In the genomic region with DNA sequence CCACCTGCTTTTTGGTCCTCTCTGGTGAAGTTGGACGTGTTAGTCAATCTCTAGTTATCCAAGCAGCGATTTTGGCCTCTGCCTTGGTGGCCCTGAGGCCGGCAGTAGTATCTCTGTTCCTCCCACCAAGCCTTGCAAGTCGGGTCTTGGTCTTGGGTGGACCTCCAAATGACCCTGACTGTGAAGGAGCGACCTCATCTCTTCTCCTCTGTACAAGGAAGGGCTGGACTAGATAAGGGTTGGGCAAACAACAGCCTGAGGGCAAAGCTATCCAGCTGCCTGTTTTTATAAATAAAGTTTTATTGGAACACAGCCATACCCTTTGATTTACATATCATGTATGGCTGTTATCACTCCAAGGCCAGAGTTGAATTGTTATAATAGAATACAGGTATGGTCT, we compare ENCODE assay signal across 2 cellular contexts.
TF ChIP-seq lines count a peak whose summit lies in the region.

No MANE protein-coding gene starts in this region.

TF ChIP-seq in HepG2, 621 proteins besides CTCF, POLR2A, EP300 and RAD21 (continued from another document and continues in another):
- TF ChIP-seq, protein P1, sequence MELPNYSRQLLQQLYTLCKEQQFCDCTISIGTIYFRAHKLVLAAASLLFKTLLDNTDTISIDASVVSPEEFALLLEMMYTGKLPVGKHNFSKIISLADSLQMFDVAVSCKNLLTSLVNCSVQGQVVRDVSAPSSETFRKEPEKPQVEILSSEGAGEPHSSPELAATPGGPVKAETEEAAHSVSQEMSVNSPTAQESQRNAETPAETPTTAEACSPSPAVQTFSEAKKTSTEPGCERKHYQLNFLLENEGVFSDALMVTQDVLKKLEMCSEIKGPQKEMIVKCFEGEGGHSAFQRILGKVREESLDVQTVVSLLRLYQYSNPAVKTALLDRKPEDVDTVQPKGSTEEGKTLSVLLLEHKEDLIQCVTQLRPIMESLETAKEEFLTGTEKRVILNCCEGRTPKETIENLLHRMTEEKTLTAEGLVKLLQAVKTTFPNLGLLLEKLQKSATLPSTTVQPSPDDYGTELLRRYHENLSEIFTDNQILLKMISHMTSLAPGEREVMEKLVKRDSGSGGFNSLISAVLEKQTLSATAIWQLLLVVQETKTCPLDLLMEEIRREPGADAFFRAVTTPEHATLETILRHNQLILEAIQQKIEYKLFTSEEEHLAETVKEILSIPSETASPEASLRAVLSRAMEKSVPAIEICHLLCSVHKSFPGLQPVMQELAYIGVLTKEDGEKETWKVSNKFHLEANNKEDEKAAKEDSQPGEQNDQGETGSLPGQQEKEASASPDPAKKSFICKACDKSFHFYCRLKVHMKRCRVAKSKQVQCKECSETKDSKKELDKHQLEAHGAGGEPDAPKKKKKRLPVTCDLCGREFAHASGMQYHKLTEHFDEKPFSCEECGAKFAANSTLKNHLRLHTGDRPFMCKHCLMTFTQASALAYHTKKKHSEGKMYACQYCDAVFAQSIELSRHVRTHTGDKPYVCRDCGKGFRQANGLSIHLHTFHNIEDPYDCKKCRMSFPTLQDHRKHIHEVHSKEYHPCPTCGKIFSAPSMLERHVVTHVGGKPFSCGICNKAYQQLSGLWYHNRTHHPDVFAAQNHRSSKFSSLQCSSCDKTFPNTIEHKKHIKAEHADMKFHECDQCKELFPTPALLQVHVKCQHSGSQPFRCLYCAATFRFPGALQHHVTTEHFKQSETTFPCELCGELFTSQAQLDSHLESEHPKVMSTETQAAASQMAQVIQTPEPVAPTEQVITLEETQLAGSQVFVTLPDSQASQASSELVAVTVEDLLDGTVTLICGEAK (IDR thresholded peaks at IDR 0.05), result peak; percentile 89
- TF ChIP-seq, protein P1 (CRISPR knock-in tag; IDR thresholded peaks at IDR 0.05), result peak; percentile 99
- TF ChIP-seq SP4 (CRISPR knock-in tag; IDR thresholded peaks at IDR 0.05) (no peak), ZNF232 (CRISPR knock-in tag; IDR thresholded peaks at IDR 0.05; ENCODE audit: borderline replicate concordance) (0 out of 2 replicates have a peak, but pooled peaks have one; percentile 26), FOXJ3 (CRISPR knock-in tag; IDR thresholded peaks at IDR 0.05; ENCODE audit: borderline replicate concordance) (no peak)
- TF ChIP-seq, protein P2, sequence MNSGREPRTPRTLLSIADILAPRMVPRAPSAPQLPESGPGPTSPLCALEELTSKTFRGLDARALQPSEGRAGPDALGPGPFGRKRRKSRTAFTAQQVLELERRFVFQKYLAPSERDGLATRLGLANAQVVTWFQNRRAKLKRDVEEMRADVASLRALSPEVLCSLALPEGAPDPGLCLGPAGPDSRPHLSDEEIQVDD (CRISPR knock-in tag; IDR thresholded peaks at IDR 0.05; ENCODE audit: borderline replicate concordance), result no peak
- TF ChIP-seq, protein P3, sequence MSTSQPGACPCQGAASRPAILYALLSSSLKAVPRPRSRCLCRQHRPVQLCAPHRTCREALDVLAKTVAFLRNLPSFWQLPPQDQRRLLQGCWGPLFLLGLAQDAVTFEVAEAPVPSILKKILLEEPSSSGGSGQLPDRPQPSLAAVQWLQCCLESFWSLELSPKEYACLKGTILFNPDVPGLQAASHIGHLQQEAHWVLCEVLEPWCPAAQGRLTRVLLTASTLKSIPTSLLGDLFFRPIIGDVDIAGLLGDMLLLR (CRISPR knock-in tag; IDR thresholded peaks at IDR 0.05), result no peak
- TF ChIP-seq, protein P4, sequence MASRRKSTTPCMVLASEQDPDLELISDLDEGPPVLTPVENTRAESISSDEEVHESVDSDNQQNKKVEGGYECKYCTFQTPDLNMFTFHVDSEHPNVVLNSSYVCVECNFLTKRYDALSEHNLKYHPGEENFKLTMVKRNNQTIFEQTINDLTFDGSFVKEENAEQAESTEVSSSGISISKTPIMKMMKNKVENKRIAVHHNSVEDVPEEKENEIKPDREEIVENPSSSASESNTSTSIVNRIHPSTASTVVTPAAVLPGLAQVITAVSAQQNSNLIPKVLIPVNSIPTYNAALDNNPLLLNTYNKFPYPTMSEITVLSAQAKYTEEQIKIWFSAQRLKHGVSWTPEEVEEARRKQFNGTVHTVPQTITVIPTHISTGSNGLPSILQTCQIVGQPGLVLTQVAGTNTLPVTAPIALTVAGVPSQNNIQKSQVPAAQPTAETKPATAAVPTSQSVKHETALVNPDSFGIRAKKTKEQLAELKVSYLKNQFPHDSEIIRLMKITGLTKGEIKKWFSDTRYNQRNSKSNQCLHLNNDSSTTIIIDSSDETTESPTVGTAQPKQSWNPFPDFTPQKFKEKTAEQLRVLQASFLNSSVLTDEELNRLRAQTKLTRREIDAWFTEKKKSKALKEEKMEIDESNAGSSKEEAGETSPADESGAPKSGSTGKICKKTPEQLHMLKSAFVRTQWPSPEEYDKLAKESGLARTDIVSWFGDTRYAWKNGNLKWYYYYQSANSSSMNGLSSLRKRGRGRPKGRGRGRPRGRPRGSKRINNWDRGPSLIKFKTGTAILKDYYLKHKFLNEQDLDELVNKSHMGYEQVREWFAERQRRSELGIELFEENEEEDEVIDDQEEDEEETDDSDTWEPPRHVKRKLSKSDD (CRISPR knock-in tag; IDR thresholded peaks at IDR 0.05; ENCODE audit: low read depth), result no peak

TF ChIP-seq in SK-N-SH treated with all-trans-retinoic acid at 6 μM for 48 hours, 23 proteins besides CTCF, POLR2A, EP300 and RAD21 (continued from another document):
- TF ChIP-seq, protein P5, sequence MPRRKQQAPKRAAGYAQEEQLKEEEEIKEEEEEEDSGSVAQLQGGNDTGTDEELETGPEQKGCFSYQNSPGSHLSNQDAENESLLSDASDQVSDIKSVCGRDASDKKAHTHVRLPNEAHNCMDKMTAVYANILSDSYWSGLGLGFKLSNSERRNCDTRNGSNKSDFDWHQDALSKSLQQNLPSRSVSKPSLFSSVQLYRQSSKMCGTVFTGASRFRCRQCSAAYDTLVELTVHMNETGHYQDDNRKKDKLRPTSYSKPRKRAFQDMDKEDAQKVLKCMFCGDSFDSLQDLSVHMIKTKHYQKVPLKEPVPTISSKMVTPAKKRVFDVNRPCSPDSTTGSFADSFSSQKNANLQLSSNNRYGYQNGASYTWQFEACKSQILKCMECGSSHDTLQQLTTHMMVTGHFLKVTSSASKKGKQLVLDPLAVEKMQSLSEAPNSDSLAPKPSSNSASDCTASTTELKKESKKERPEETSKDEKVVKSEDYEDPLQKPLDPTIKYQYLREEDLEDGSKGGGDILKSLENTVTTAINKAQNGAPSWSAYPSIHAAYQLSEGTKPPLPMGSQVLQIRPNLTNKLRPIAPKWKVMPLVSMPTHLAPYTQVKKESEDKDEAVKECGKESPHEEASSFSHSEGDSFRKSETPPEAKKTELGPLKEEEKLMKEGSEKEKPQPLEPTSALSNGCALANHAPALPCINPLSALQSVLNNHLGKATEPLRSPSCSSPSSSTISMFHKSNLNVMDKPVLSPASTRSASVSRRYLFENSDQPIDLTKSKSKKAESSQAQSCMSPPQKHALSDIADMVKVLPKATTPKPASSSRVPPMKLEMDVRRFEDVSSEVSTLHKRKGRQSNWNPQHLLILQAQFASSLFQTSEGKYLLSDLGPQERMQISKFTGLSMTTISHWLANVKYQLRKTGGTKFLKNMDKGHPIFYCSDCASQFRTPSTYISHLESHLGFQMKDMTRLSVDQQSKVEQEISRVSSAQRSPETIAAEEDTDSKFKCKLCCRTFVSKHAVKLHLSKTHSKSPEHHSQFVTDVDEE (CRISPR knock-in tag; IDR thresholded peaks at IDR 0.05), result no peak
- no peak for TF ChIP-seq ISL1 (CRISPR knock-in tag; IDR thresholded peaks at IDR 0.05)
- TF ChIP-seq GLIS3 (CRISPR knock-in tag; IDR thresholded peaks at IDR 0.05), result no peak
TF ChIP-seq in SK-N-SH treated with all-trans-retinoic acid at 6 μM for 48 hours: peak in this region for 0.
